2 cellular contexts compared by ENCODE assay signal in genomic region chrX:15931362-15931761, GRCh38.
TF ChIP-seq lines count a peak whose summit lies in the region.

No MANE protein-coding gene starts in this region.

TF ChIP-seq in IMR-90, 13 proteins besides CTCF, POLR2A, EP300 and RAD21:
- no peak for TF ChIP-seq USF2 (IDR thresholded peaks at IDR 0.05; ENCODE audit: low read depth, low read length)
- TF ChIP-seq MAFK (IDR thresholded peaks at IDR 0.05; ENCODE audit: low read depth, low read length) = no peak
- no peak for TF ChIP-seq NFE2L2 (IDR thresholded peaks at IDR 0.05; ENCODE audit: low read depth, low read length)

TF ChIP-seq in H1, 55 proteins besides CTCF, POLR2A, EP300 and RAD21:
- no peak for TF ChIP-seq NANOG (IDR thresholded peaks at IDR 0.05; ENCODE audit: insufficient read depth, low read depth, low read length, poor library complexity, severe bottlenecking)
- no peak for TF ChIP-seq KDM1A (IDR thresholded peaks at IDR 0.05; ENCODE audit: borderline replicate concordance, low read length)
- TF ChIP-seq KDM4A (IDR thresholded peaks at IDR 0.05; ENCODE audit: low read depth, low read length, severe bottlenecking) = no peak
- no peak for TF ChIP-seq POLR2AphosphoS5 (IDR thresholded peaks at IDR 0.05; ENCODE audit: low read depth, low read length)
- TF ChIP-seq ATF2 (IDR thresholded peaks at IDR 0.05; ENCODE audit: low read length) = no peak
- no peak for TF ChIP-seq E2F6 (IDR thresholded peaks at IDR 0.05)
- no peak for TF ChIP-seq SP1 (IDR thresholded peaks at IDR 0.05; ENCODE audit: low read depth, low read length)
- TF ChIP-seq CBX5 (IDR thresholded peaks at IDR 0.05; ENCODE audit: low read depth, low read length) = no peak
- TF ChIP-seq CBX8 (IDR thresholded peaks at IDR 0.05; ENCODE audit: borderline replicate concordance, low read depth, low read length) = no peak
- TF ChIP-seq SIN3A (conservative IDR thresholded peaks at IDR 0.05 in 1 of 2, IDR thresholded peaks at IDR 0.05 in 1 of 2; ENCODE audit: low read depth in 1 of 2, low read length in 2 of 2) = no peak
TF ChIP-seq in H1: peak in this region for 0.
